ENCODE assay signal across 1 cellular context in genomic region chr14:71439247-71439646, GRCh38.
TF ChIP-seq lines count a peak whose summit lies in the region.

No MANE protein-coding gene starts in this region.

TF ChIP-seq in IMR-90, 13 proteins besides CTCF, POLR2A, EP300 and RAD21:
- TF ChIP-seq SMC3 (IDR thresholded peaks at IDR 0.05; ENCODE audit: low read depth, low read length): no peak
- no peak for TF ChIP-seq CEBPB (IDR thresholded peaks at IDR 0.05; ENCODE audit: low read depth, low read length)
- no peak for TF ChIP-seq FOS (IDR thresholded peaks at IDR 0.05; ENCODE audit: low read depth, low read length)
- no peak for TF ChIP-seq ELK1 (IDR thresholded peaks at IDR 0.05; ENCODE audit: borderline replicate concordance, low read depth, low read length)
- TF ChIP-seq MAZ (IDR thresholded peaks at IDR 0.05; ENCODE audit: borderline replicate concordance, low read depth, low read length): no peak
- no peak for TF ChIP-seq BHLHE40 (IDR thresholded peaks at IDR 0.05; ENCODE audit: low read depth, low read length)
- no peak for TF ChIP-seq CHD1 (IDR thresholded peaks at IDR 0.05; ENCODE audit: low read depth, low read length)
- no peak for TF ChIP-seq RCOR1 (IDR thresholded peaks at IDR 0.05; ENCODE audit: insufficient replicate concordance, low read length)
- TF ChIP-seq, protein P1, sequence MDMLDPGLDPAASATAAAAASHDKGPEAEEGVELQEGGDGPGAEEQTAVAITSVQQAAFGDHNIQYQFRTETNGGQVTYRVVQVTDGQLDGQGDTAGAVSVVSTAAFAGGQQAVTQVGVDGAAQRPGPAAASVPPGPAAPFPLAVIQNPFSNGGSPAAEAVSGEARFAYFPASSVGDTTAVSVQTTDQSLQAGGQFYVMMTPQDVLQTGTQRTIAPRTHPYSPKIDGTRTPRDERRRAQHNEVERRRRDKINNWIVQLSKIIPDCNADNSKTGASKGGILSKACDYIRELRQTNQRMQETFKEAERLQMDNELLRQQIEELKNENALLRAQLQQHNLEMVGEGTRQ (IDR thresholded peaks at IDR 0.05; ENCODE audit: low read depth, low read length): no peak
- TF ChIP-seq MAFK (IDR thresholded peaks at IDR 0.05; ENCODE audit: low read depth, low read length): no peak
- no peak for TF ChIP-seq NFE2L2 (IDR thresholded peaks at IDR 0.05; ENCODE audit: low read depth, low read length)
- no peak for TF ChIP-seq RFX5 (IDR thresholded peaks at IDR 0.05; ENCODE audit: low read depth, low read length)
- no peak for TF ChIP-seq MXI1 (IDR thresholded peaks at IDR 0.05; ENCODE audit: borderline replicate concordance, low read depth, low read length)
